Comparison of ENCODE assay signal across 30 cellular contexts in the genomic region with DNA sequence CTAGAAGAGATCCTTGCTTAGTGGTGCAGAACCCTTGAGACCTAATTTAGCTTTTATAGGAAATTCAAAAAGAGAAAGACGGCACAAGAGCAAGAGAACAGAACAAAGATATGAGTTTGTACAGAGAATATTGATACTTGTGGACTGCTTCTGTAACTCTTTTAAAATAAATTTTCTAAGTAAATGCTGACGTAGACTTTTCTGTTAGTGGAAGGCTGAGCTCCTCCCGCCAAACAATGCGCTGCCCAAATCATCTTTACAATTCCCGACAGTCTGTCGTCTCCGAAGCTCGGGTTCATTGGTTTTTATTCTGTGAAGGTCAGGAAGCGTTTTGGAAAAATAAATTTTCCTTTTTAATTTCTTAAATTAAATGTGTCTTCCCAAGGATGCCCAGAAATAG. TPM values are rescaled to one million over a fixed set of nuclear protein-coding genes. Genes with fewer than 3 reads are reported as not detected.
DNase-seq lines count a peak whose midpoint lies in the region; ATAC-seq, FAIRE-seq and TF ChIP-seq lines count a peak whose summit lies in the region.
"Had no signal": no experiment of that assay in that cellular context is flagged by ENCODE, and none has a peak within 500 bp of the region (broad histone marks: within the 10 kb centered on the region; RNA-seq: fewer than 3 reads in every experiment).

No MANE protein-coding gene starts in this region.

- no peak for ATAC-seq in A549
- ATAC-seq in K562 = no peak
- no peak for ATAC-seq in activated CD8-positive, alpha-beta memory T cell treated with anti-CD3 and anti-CD28 coated beads, Interleukin-2, amount 10 ng/mL, durations not matched to agents 7 days and 5 days
- no peak for ATAC-seq in GM21528 (IDR thresholded peaks at IDR 0.05; ENCODE audit: low FRiP score, unreplicated experiment)
- ATAC-seq: GM12878 had no signal

- TF ChIP-seq POLR2A in A549 (IDR thresholded peaks at IDR 0.05; ENCODE audit: low read length) = no peak
- TF ChIP-seq POLR2A in K562 (conservative IDR thresholded peaks at IDR 0.05) = no peak

- H3K27ac ChIP-seq in A549 (no peak overlapping the region), BLaER1 (no peak overlapping the region), K562 (ENCODE audit: extremely low read depth, low read depth, low read length) (no peak overlapping the region), dorsolateral prefrontal cortex (peak overlapping the region in 31 of 59 donors; percentile 0 to 73 (median 25))

- no peaks in the 10 kb centered on the region for H3K4me1 ChIP-seq in A549
- H3K4me1 ChIP-seq in BLaER1 = peaks cover 20% of the 10 kb centered on the region
- no peaks in the 10 kb centered on the region for H3K4me1 ChIP-seq in K562 (replicated peaks in 1 of 2; ENCODE audit: control insufficient read depth in 2 of 2, insufficient read depth in 2 of 2, low read length in 2 of 2)
- peaks cover 2% of the 10 kb centered on the region; the same call in 1 of the 2 replicates for H3K4me1 ChIP-seq in HAP-1

- H3K9me1 ChIP-seq in K562 (ENCODE audit: control insufficient read depth, insufficient read depth, low read length) = no peaks in the 10 kb centered on the region

- peaks cover 3% of the 10 kb centered on the region for H3K27me3 Mint-ChIP-seq in activated CD8-positive, alpha-beta memory T cell treated with anti-CD3 and anti-CD28 coated beads, Interleukin-2, amount 10 ng/mL, durations not matched to agents 7 days and 5 days
- H3K27me3 Mint-ChIP-seq: CD4-positive, CD25-positive, alpha-beta regulatory T cell; CD8-positive, alpha-beta memory T cell had no signal

- no peaks in the 10 kb centered on the region for H3K9me3 Mint-ChIP-seq in activated CD8-positive, alpha-beta memory T cell treated with anti-CD3 and anti-CD28 coated beads, Interleukin-2, amount 10 ng/mL, durations not matched to agents 7 days and 5 days (ENCODE audit: low read depth)
- H3K9me3 Mint-ChIP-seq: CD14-positive monocyte; CD8-positive, alpha-beta memory T cell had no signal

- in situ Hi-C loops in K562 (cut with MboI) (no loop called here), HAP-1 (cut with MboI; ENCODE audit: low sequenced_read_pairs) (no loop called here)

- H3K4me3 Mint-ChIP-seq in activated CD8-positive, alpha-beta memory T cell treated with anti-CD3 and anti-CD28 coated beads, Interleukin-2, amount 10 ng/mL, durations not matched to agents 7 days and 5 days = no peak overlapping the region
- H3K4me3 Mint-ChIP-seq: B cell; CD14-positive monocyte; CD4-positive, alpha-beta memory T cell; CD4-positive, CD25-positive, alpha-beta regulatory T cell; CD8-positive, alpha-beta memory T cell had no signal

- H3K9me3 ChIP-seq in A549 (no peaks in the 10 kb centered on the region), BLaER1 (no peaks in the 10 kb centered on the region), K562 (replicated peaks; ENCODE audit: control insufficient read depth, insufficient read depth, low read depth, low read length) (no peaks in the 10 kb centered on the region), HAP-1 (no peaks in the 10 kb centered on the region)

- no peaks in the 10 kb centered on the region for H3K36me3 Mint-ChIP-seq in activated CD8-positive, alpha-beta memory T cell treated with anti-CD3 and anti-CD28 coated beads, Interleukin-2, amount 10 ng/mL, durations not matched to agents 7 days and 5 days
- H3K36me3 Mint-ChIP-seq: CD14-positive monocyte; CD4-positive, alpha-beta memory T cell; CD4-positive, CD25-positive, alpha-beta regulatory T cell; CD8-positive, alpha-beta memory T cell had no signal

- peaks cover 18% of the 10 kb centered on the region for H3K36me3 ChIP-seq in BLaER1
- no peaks in the 10 kb centered on the region for H3K36me3 ChIP-seq in K562 (ENCODE audit: control insufficient read depth, insufficient read depth, low read length)
- H3K36me3 ChIP-seq in HAP-1 (replicated peaks) = no peaks in the 10 kb centered on the region

- no peak for DNase-seq in A549 (ENCODE audit: low read depth in 1 of 2, low spot score in 1 of 2)
- no peak for DNase-seq in K562 (ENCODE audit: extremely low read depth in 1 of 4, low spot score in 3 of 4)
- DNase-seq in dorsolateral prefrontal cortex = no peak
- DNase-seq in HAP-1 (ENCODE audit: low spot score in 2 of 2) = no peak
- DNase-seq in activated CD8-positive, alpha-beta memory T cell treated with anti-CD3 and anti-CD28 coated beads, Interleukin-2, amount 10 ng/mL, durations not matched to agents 7 days and 5 days = no peak
- DNase-seq in GM19240 (ENCODE audit: insufficient read length, low spot score) = no peak
- DNase-seq: 8988T; AML-193; C1 segment of cervical spinal cord; CD4-positive, alpha-beta memory T cell; CD4-positive, CD25-positive, alpha-beta regulatory T cell; CD8-positive, alpha-beta memory T cell; COR-L47; DMS 273 treated with DMSO at 0.1 percent for 48 hours; DMS153; DMS53; DMS79; DND-41; EL; GDM1 had no signal

- intact Hi-C loops in K562 (cut with micrococcal nuclease) (no loop called here), dorsolateral prefrontal cortex (cut with DNase I) (no loop called here)

- H4K20me1 ChIP-seq in BLaER1 = peaks cover 97% of the 10 kb centered on the region
- no peaks in the 10 kb centered on the region for H4K20me1 ChIP-seq in K562 (replicated peaks; ENCODE audit: control insufficient read depth, insufficient read depth, low read length)

- H3K9ac ChIP-seq in BLaER1 (no peak overlapping the region), K562 (ENCODE audit: insufficient read depth in 1 of 2, low read depth in 2 of 2, low read length in 2 of 2) (no peak overlapping the region)

- H2AFZ ChIP-seq in K562 (ENCODE audit: low read depth, low read length) = no peak overlapping the region

- CTCF ChIA-PET in A549 (lab: Yijun Ruan, JAX) = no interaction called here
- CTCF ChIA-PET in K562 (lab: Yijun Ruan, JAX; ENCODE audit: low intra/inter-chr PET ratio) = no interaction called here
- CTCF ChIA-PET in activated CD8-positive, alpha-beta memory T cell treated with anti-CD3 and anti-CD28 coated beads, Interleukin-2, amount 10 ng/mL, durations not matched to agents 7 days and 5 days (lab: Charles Lee) = no interaction called here

- TF ChIP-seq EP300 in A549 (IDR thresholded peaks at IDR 0.05) (no peak), K562 (IDR thresholded peaks at IDR 0.05; ENCODE audit: low read length) (no peak)

- H3K27ac Mint-ChIP-seq in activated CD8-positive, alpha-beta memory T cell treated with anti-CD3 and anti-CD28 coated beads, Interleukin-2, amount 10 ng/mL, durations not matched to agents 7 days and 5 days = no peak overlapping the region
- H3K27ac Mint-ChIP-seq: B cell; CD14-positive monocyte; CD4-positive, alpha-beta memory T cell; CD4-positive, CD25-positive, alpha-beta regulatory T cell; CD8-positive, alpha-beta memory T cell had no signal

- no peak overlapping the region for H3K4me3 ChIP-seq in A549
- no peak overlapping the region for H3K4me3 ChIP-seq in BLaER1
- no peak overlapping the region for H3K4me3 ChIP-seq in K562
- no peak overlapping the region for H3K4me3 ChIP-seq in dorsolateral prefrontal cortex
- no peak overlapping the region for H3K4me3 ChIP-seq in HAP-1
- H3K4me3 ChIP-seq: GM12878 had no signal

- no peaks in the 10 kb centered on the region for H3K79me2 ChIP-seq in K562 (ENCODE audit: control insufficient read depth, insufficient read depth, low read length)

- no TSS peak for BruUV-seq in K562 (replicated peaks; lab: Mats Ljungman, UMichigan)

- TF ChIP-seq CTCF in A549 (IDR thresholded peaks at IDR 0.05) (no peak), K562 (IDR thresholded peaks at IDR 0.05 in 2 of 3, conservative IDR thresholded peaks at IDR 0.05 in 1 of 3; ENCODE audit: insufficient read depth in 2 of 3, low read depth in 1 of 3, low read length in 3 of 3) (no peak), dorsolateral prefrontal cortex (IDR thresholded peaks at IDR 0.05 in 54 of 56, conservative IDR thresholded peaks at IDR 0.05 in 2 of 56; ENCODE audit: low read depth in 1 of 56, partially characterized antibody in 56 of 56) (no peak)

- H3K4me1 Mint-ChIP-seq in activated CD8-positive, alpha-beta memory T cell treated with anti-CD3 and anti-CD28 coated beads, Interleukin-2, amount 10 ng/mL, durations not matched to agents 7 days and 5 days = no peaks in the 10 kb centered on the region
- H3K4me1 Mint-ChIP-seq: B cell; CD14-positive monocyte; CD4-positive, alpha-beta memory T cell; CD4-positive, CD25-positive, alpha-beta regulatory T cell; CD8-positive, alpha-beta memory T cell had no signal

- WGBS in A549 (ENCODE audit: missing lambda C conversion rate) = 57% methylated on average over 9 of the region's 9 CpGs
- 0% methylated on average over 9 of the region's 9 CpGs for WGBS in K562 (ENCODE audit: insufficient coverage, low coverage, missing lambda C conversion rate)

- POLR2A ChIA-PET in A549 (lab: Yijun Ruan, JAX) (no interaction called here), K562 (lab: Yijun Ruan, JAX) (no interaction called here)

- H3K27me3 ChIP-seq in BLaER1 = no peaks in the 10 kb centered on the region
- no peaks in the 10 kb centered on the region; a peak in 1 of 5 replicates for H3K27me3 ChIP-seq in K562 (ENCODE audit: control insufficient read depth in 2 of 2, insufficient read depth in 2 of 2, low read length in 2 of 2)
- peaks cover 0 to under 1% (median 0%) of the 10 kb centered on the region in 45 donors for H3K27me3 ChIP-seq in dorsolateral prefrontal cortex
- H3K27me3 ChIP-seq in HAP-1 (ENCODE audit: low read depth) = peaks cover 15% of the 10 kb centered on the region

- H3K4me2 ChIP-seq in A549 = no peak overlapping the region
- peak overlapping the region; percentile 45 for H3K4me2 ChIP-seq in BLaER1
- no peak overlapping the region for H3K4me2 ChIP-seq in K562 (ENCODE audit: insufficient read depth, low read length)

- no peak for FAIRE-seq in A549 (lab: Jason Lieb, UNC)
- no peak for FAIRE-seq in K562 (lab: Jason Lieb, UNC)
- FAIRE-seq: A204.1, GM12878, GM12892, GM18507 had no signal

- TF ChIP-seq RAD21 in A549 (conservative IDR thresholded peaks at IDR 0.05 in 1 of 2, IDR thresholded peaks at IDR 0.05 in 1 of 2) = no peak
- TF ChIP-seq RAD21 in K562 (CRISPR knock-in tag; conservative IDR thresholded peaks at IDR 0.05 in 1 of 2, IDR thresholded peaks at IDR 0.05 in 1 of 2) = no peak

RNA-seq across cellular contexts. Expression of a gene that starts 22.3 kb away (rescaled TPM):
- polyA plus RNA-seq in A549 (2011; rRNA removed) (not detected in 2 replicates), A549 (2017; fragmentation: RNase III; extraction: RNeasy Plus Mini Kit Qiagen cat#74134 plus additional on column Dnase treatment) (not detected in 3 replicates), K562 (2011; rRNA removed) (not detected in 2 replicates), K562 (2014; fragmentation: Illumina TruSeq; extraction: Trizol) (not detected in 2 replicates), K562 (2014; fragmentation: Nextera tagmentation; extraction: Ambion mirVana) (not detected), K562 (2014; rRNA removed) (not detected in 2 replicates)
- polyA plus RNA-seq in A549 (2012; cell fraction: cytosol; rRNA removed) = not detected in 2 replicates
- not detected in 2 replicates for polyA plus RNA-seq in A549 (2012; cell fraction: nucleus; rRNA removed)
- not detected in 2 replicates for polyA minus RNA-seq in A549 (2011; rRNA and poly(A)+ RNA removed)
- not detected in 2 replicates for total RNA-seq in K562 (2011; cell fraction: chromatin; rRNA removed; ENCODE audit: low replicate concordance)
- not detected in 2 replicates for total RNA-seq in K562 (2011; cell fraction: nucleolus; rRNA removed)
- total RNA-seq in K562 (2011; cell fraction: nucleoplasm; rRNA removed) = not detected in 2 replicates
- total RNA-seq in K562 (2014; rRNA removed) (not detected in 2 replicates), K562 (2014; rRNA removed; fragmentation: Illumina TruSeq; extraction: Trizol) (not detected in 2 replicates), K562 (2015; rRNA removed; fragmentation: Illumina TruSeq; extraction: Trizol) (not detected in 2 replicates), K562 (2021) (not detected in 2 replicates), dorsolateral prefrontal cortex (100 to 1,000 TPM in 1 of 120 experiments, 10 to 100 TPM in 119; 17.7 to 126 (median 52.6) TPM)
- not detected in 2 replicates for polyA plus RNA-seq in K562 (2011; cell fraction: cytosol; rRNA removed)
- polyA plus RNA-seq in K562 (2011; cell fraction: nucleus; rRNA removed) = not detected in 2 replicates
- 0.04 TPM in 1 of 2 replicates, not detected in the other for polyA plus RNA-seq in K562 (2012)
- not detected in 2 replicates for polyA minus RNA-seq in K562 (2011; rRNA and poly(A)+ RNA removed)
- polyA minus RNA-seq in K562 (2011; cell fraction: cytosol; rRNA and poly(A)+ RNA removed) = not detected in 2 replicates
- polyA minus RNA-seq in K562 (2011; cell fraction: nucleus; rRNA and poly(A)+ RNA removed) = not detected in 2 replicates
- total RNA-seq in activated CD8-positive, alpha-beta memory T cell treated with anti-CD3 and anti-CD28 coated beads, Interleukin-2, amount 10 ng/mL, durations not matched to agents 7 days and 5 days = under 1 TPM; 0.33 to 0.35 TPM
- total RNA-seq: B cell; CD4-positive, alpha-beta memory T cell; CD4-positive, CD25-positive, alpha-beta regulatory T cell; CD8-positive, alpha-beta memory T cell; G401 had no signal
- polyA plus RNA-seq: BJ; CD14-positive monocyte; CD4-positive, alpha-beta memory T cell; CD4-positive, CD25-positive, alpha-beta regulatory T cell had no signal

Comparison
In these comparisons a context has a peak if more than half of its experiments do, and no peak if none do; other contexts are left out.
1. H3K27ac ChIP-seq: peak in dorsolateral prefrontal cortex (31 of 59); none in A549 (0 of 2), BLaER1 (single experiment) and K562 (single experiment).
2. RNA of a gene that starts 22.3 kb away (total RNA-seq): 17.7 to 126 TPM in dorsolateral prefrontal cortex; 0.33 to 0.35 TPM in activated CD8-positive, alpha-beta memory T cell treated with anti-CD3 and anti-CD28 coated beads, Interleukin-2, amount 10 ng/mL, durations not matched to agents 7 days and 5 days and not detected in K562; every median in the first group is over 10 times any median in the second.